In the genomic region with DNA sequence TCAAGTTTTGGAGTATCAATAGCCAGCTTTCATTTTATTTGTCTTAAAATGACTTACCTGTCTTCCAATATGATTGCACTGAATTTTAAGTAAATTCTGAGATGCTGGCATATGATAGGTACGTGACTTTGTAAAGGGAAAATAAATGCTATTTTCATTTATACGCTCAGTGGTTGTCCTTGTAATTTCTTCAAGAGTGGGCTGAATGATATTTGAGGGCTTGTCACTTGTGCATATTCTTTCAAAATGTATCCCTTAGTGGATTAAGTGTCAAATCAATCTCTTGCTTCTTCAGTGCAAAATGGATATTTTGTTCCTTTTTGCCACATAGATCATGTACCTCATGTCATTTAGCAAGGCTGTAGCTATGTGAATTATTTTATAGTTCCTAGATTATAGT, we compare ENCODE assay signal across 24 cellular contexts.
"Had no signal": no experiment of that assay in that cellular context is flagged by ENCODE, and none has a peak within 500 bp of the region (broad histone marks: within the 10 kb centered on the region; RNA-seq: fewer than 3 reads in every experiment).

No MANE protein-coding gene starts in this region.

- H3K4me3 ChIP-seq: stomach, suprapubic skin, testis, thoracic aorta, thyroid gland, tibial artery, tibial nerve, transverse colon, upper lobe of left lung, upper lobe of right lung, uterus, vagina had no signal

- H3K27ac ChIP-seq: stomach, suprapubic skin, testis, thoracic aorta, thyroid gland, tibial artery, tibial nerve, transverse colon, upper lobe of left lung, upper lobe of right lung, uterus, vagina had no signal

- H3K36me3 ChIP-seq: stomach, suprapubic skin, thoracic aorta, thyroid gland, tibial artery, tibial nerve, transverse colon, upper lobe of left lung, upper lobe of right lung, uterus, vagina had no signal

- H3K9me3 ChIP-seq: stomach, suprapubic skin, testis, thoracic aorta, thyroid gland, tibial artery, tibial nerve, transverse colon, upper lobe of left lung, upper lobe of right lung, uterus, vagina had no signal

- DNase-seq: stimulated activated CD4-positive, alpha-beta T cell treated with anti-CD3 and anti-CD28 coated beads, Interleukin-2, amount 100 ng/mL, for 48 hours; stimulated activated CD4-positive, alpha-beta T cell treated with anti-CD3 and anti-CD28 coated beads, Interleukin-4, amount 100 ng/mL, for 1 hour; stimulated activated CD4-positive, alpha-beta T cell treated with anti-CD3 and anti-CD28 coated beads, Interleukin-4, amount 100 ng/mL, for 24 hours; stimulated activated CD4-positive, alpha-beta T cell treated with anti-CD3 and anti-CD28 coated beads, Interleukin-4, amount 100 ng/mL, for 4 hours; stimulated activated CD8-positive, alpha-beta memory T cell treated with anti-CD3 and anti-CD28 coated beads, Interleukin-4, amount 100 ng/mL, for 48 hours; stimulated activated naive B cell treated with anti-CD40 and anti-IgM and Interleukin-4, amounts not matched to agents 10 μg/mL and 1 μg/mL and 100 μg/mL, for 72 hours; stimulated activated naive CD4-positive, alpha-beta T cell; stimulated activated naive CD4-positive, alpha-beta T cell treated with Interleukin-2 at 50 U/mL for 16 hours; stimulated activated naive CD8-positive, alpha-beta T cell treated with anti-CD3 and anti-CD28 coated beads, Interleukin-15, amount 100 ng/mL, for 72 hours; stimulated activated naive CD8-positive, alpha-beta T cell treated with anti-CD3 and anti-CD28 coated beads, Interleukin-15, Interleukin-2, amounts not matched to agents 100 U/mL and 50 U/mL, for 24 hours; stomach; substantia nigra; testis; thyroid gland; tibial artery; transverse colon; trophoblast cell; upper lobe of left lung; upper lobe of right lung; uterus had no signal

- H3K27me3 ChIP-seq: stomach, suprapubic skin, testis, thyroid gland, tibial artery, tibial nerve, transverse colon, upper lobe of left lung, upper lobe of right lung, uterus, vagina had no signal
